In genomic region chr12:49012739-49013138, GRCh38 we compare ENCODE assay signal across 32 cellular contexts. TPM values are rescaled to one million over a fixed set of nuclear protein-coding genes. Genes with fewer than 3 reads are reported as not detected.
"Had no signal": no experiment of that assay in that cellular context is flagged by ENCODE, and none has a peak within 500 bp of the region (broad histone marks: within the 10 kb centered on the region; RNA-seq: fewer than 3 reads in every experiment).

No MANE protein-coding gene starts in this region.

- FAIRE-seq: bronchial epithelial cell, TTC549 had no signal

- H3K9me3 ChIP-seq: ascending aorta had no signal

- H3K4me3 ChIP-seq: ascending aorta, cardiac muscle cell had no signal

- H3K4me1 ChIP-seq: ascending aorta had no signal

- DNase-seq: activated B cell treated with CpG ODN at 0.5 μM for 24 hours; activated CD4-positive, alpha-beta memory T cell treated with anti-CD3 and anti-CD28 coated beads, Interleukin-2, amount 10 ng/mL, durations not matched to agents 7 days and 5 days; activated CD4-positive, alpha-beta T cell treated with anti-CD3 and anti-CD28 coated beads for 1 hour; activated CD4-positive, alpha-beta T cell treated with anti-CD3 and anti-CD28 coated beads for 36 hours; activated CD4-positive, alpha-beta T cell treated with anti-CD3 and anti-CD28 coated beads for 48 hours; activated CD4-positive, alpha-beta T cell treated with anti-CD3 and anti-CD28 coated beads, Interleukin-2, amount 10 ng/mL, durations not matched to agents 7 days and 5 days; activated CD4-positive, alpha-beta T cell treated with anti-CD3 and anti-CD28 coated beads, Interleukin-2, amount 50 U/mL, for 48 hours; activated CD8-positive, alpha-beta memory T cell treated with anti-CD3 and anti-CD28 coated beads for 24 hours; activated CD8-positive, alpha-beta memory T cell treated with anti-CD3 and anti-CD28 coated beads, Interleukin-2, amount 10 ng/mL, durations not matched to agents 7 days and 5 days; activated CD8-positive, alpha-beta memory T cell treated with anti-CD3 and anti-CD28 coated beads, Interleukin-2, amount 50 U/mL, for 48 hours; activated CD8-positive, alpha-beta T cell treated with anti-CD3 and anti-CD28 coated beads, Interleukin-2, amount 10 ng/mL, durations not matched to agents 7 days and 5 days; activated effector memory CD4-positive, alpha-beta T cell treated with Interleukin-2 at 50 U/mL for 16 hours; activated gamma-delta T cell; activated naive CD4-positive, alpha-beta T cell treated with anti-CD3 and anti-CD28 coated beads, Interleukin-2, amount 10 ng/mL, durations not matched to agents 7 days and 5 days; activated naive CD4-positive, alpha-beta T cell treated with Interleukin-2 at 50 U/mL for 16 hours; activated naive CD8-positive, alpha-beta T cell treated with anti-CD3 and anti-CD28 coated beads, Interleukin-2, amount 10 ng/mL, durations not matched to agents 7 days and 5 days; activated naive CD8-positive, alpha-beta T cell treated with anti-CD3 and anti-CD28 coated beads, Interleukin-2, amount 50 U/mL, for 24 hours; activated T-cell treated with anti-CD3 and anti-CD28 coated beads, Interleukin-2, amount 50 U/mL, for 48 hours; amygdala; anterior cingulate cortex; caudate nucleus; cerebellar nuclear complex; T-helper 1 cell; T-helper 2 cell; T-helper 9 cell had no signal

- H3K27ac ChIP-seq: ascending aorta, cardiac muscle cell, VCaP had no signal

- ATAC-seq: activated CD4-positive, alpha-beta T cell treated with anti-CD3 and anti-CD28 coated beads for 36 hours; activated CD8-positive, alpha-beta memory T cell treated with anti-CD3 and anti-CD28 coated beads, Interleukin-2, amount 10 ng/mL, durations not matched to agents 7 days and 5 days; activated CD8-positive, alpha-beta T cell treated with anti-CD3 and anti-CD28 coated beads, Interleukin-2, amount 10 ng/mL, durations not matched to agents 7 days and 5 days; activated naive CD8-positive, alpha-beta T cell treated with anti-CD3 and anti-CD28 coated beads, Interleukin-2, amount 50 U/mL, for 24 hours had no signal

- H3K27me3 ChIP-seq: ascending aorta, cardiac muscle cell had no signal

RNA-seq across cellular contexts. Expression of gene DDN, which starts 13.6 kb away (rescaled TPM):
- total RNA-seq: ascending aorta had no signal

RNA-seq across cellular contexts. Expression of gene WNT1, which starts 34.6 kb away (rescaled TPM):
- total RNA-seq: activated B cell treated with CpG ODN at 0.5 μM for 24 hours; activated CD4-positive, alpha-beta T cell treated with anti-CD3 and anti-CD28 coated beads for 36 hours; ascending aorta; bronchial epithelial cell; cardiac muscle cell; chondrocyte had no signal
- polyA plus RNA-seq: adipose tissue, cardiac muscle cell had no signal

RNA-seq across cellular contexts. Expression of gene WNT10B, which starts 41.2 kb away (rescaled TPM):
- total RNA-seq: activated B cell treated with CpG ODN at 0.5 μM for 24 hours, bronchial epithelial cell had no signal
